Comparison of ENCODE assay signal across 8 cellular contexts in the genomic region with DNA sequence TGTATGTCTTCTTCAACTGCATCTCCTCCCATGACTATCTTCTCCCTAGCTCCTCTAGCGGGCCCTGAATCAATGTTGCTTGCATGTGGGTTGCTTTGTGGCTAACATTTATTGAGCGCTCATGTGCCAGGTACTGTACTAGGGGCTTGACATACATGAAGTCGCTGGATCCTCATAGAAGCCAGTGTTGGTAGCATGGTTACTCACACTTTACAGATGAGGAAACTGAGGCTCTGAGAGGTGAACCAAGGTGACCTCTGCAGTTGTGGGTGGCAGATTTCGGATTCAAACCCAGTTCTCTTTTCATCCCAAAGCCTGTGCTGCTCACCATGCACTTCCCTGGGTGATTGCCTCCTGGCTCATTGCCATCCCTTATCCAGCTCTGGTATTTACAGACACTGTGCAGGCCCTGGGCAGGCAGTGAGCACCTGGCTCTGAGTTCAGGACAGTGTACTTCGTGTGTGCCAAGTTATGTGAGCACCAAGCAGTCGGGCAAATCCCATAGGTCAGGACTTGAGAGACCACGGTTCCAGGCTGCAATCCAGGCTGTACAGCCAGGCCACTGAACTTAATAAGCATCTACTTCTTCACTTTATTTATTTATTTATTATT. TPM values are rescaled to one million over a fixed set of nuclear protein-coding genes. Genes with fewer than 3 reads are reported as not detected.
DNase-seq lines count a peak whose midpoint lies in the region; ATAC-seq, FAIRE-seq and TF ChIP-seq lines count a peak whose summit lies in the region.

No MANE protein-coding gene starts in this region.

- no peak overlapping the region for H3K27ac Mint-ChIP-seq in astrocyte (ENCODE audit: unreplicated experiment)

- peaks cover 31 to 56% (median 42%) of the 10 kb centered on the region in 11 experiments for H3K36me3 ChIP-seq in BLaER1 treated with 17β-estradiol and CSF1 and Interleukin-3, amounts not matched to agents 10 nM and 100 nM
- H3K36me3 ChIP-seq in astrocyte (ENCODE audit: insufficient read depth, low read length) (peaks cover 29% of the 10 kb centered on the region), kidney (ENCODE audit: control insufficient read depth in 1 of 2, insufficient read depth in 2 of 2, low read length in 2 of 2) (peaks cover 13 to 16% of the 10 kb centered on the region in 2 donors), testis (ENCODE audit: low read depth, missing control alignments) (no peaks in the 10 kb centered on the region)

- peaks cover 47% of the 10 kb centered on the region for H3K36me3 Mint-ChIP-seq in astrocyte (ENCODE audit: low read depth, unreplicated experiment)

- peak overlapping the region; percentile 87 to 100 (median 96) for H3K4me3 ChIP-seq in BLaER1 treated with 17β-estradiol and CSF1 and Interleukin-3, amounts not matched to agents 10 nM and 100 nM
- H3K4me3 ChIP-seq in astrocyte (ENCODE audit: insufficient read depth, low read depth, low read length) (peak overlapping the region; percentile 78), kidney (ENCODE audit: low read length in 2 of 2) (peak overlapping the region in 1 of 2 donors; percentile 91), testis (peak overlapping the region in 1 of 2 donors; percentile 96)

- peak overlapping the region; percentile 89 for H2AFZ ChIP-seq in astrocyte (ENCODE audit: low read depth, low read length)

- intact Hi-C loops in kidney (cut with DNase I) (no loop called here), testis (cut with DNase I; ENCODE audit: low total_unique reads) (no loop called here)

- in situ Hi-C loops in KBM-7 (cut with MboI; ENCODE audit: low pct_unique_long_range_greater_than_20kb, low sequenced_read_pairs), result no loop called here

- WGBS in testis, 2 donors, result 47 to 60% methylated on average over 7 of the region's 7 CpGs

- H4K20me1 ChIP-seq in BLaER1 treated with 17β-estradiol and CSF1 and Interleukin-3, amounts not matched to agents 10 nM and 100 nM, result peaks cover 34 to 35% (median 34%) of the 10 kb centered on the region in 11 experiments
- peaks cover 34% of the 10 kb centered on the region for H4K20me1 ChIP-seq in astrocyte (ENCODE audit: insufficient read depth, low read length)

- H3K9ac ChIP-seq in BLaER1 treated with 17β-estradiol and CSF1 and Interleukin-3, amounts not matched to agents 10 nM and 100 nM, result peak overlapping the region in 9 of 11 experiments; percentile 94 to 100 (median 98); a peak in 12 of 22 replicates
- H3K9ac ChIP-seq in astrocyte (ENCODE audit: low read length) (peak overlapping the region; percentile 96), kidney (ENCODE audit: low read length in 2 of 2) (peak overlapping the region; percentile 33 to 70)

- H3K4me1 Mint-ChIP-seq in astrocyte (ENCODE audit: low read depth, unreplicated experiment), result peaks cover 17% of the 10 kb centered on the region

- H3K9me3 ChIP-seq in BLaER1 treated with 17β-estradiol and CSF1 and Interleukin-3, amounts not matched to agents 10 nM and 100 nM (replicated peaks in 1 of 11), result peaks cover 0 to 11% (median 0%) of the 10 kb centered on the region in 11 experiments; a peak in 7 of 22 replicates
- no peaks in the 10 kb centered on the region for H3K9me3 ChIP-seq in astrocyte (ENCODE audit: insufficient read depth, low read depth, low read length)
- H3K9me3 ChIP-seq in kidney (ENCODE audit: control insufficient read depth in 1 of 2, low read length in 2 of 2), result no peaks in the 10 kb centered on the region
- H3K9me3 ChIP-seq in testis, result no peaks in the 10 kb centered on the region

- H3K4me2 ChIP-seq in BLaER1 treated with 17β-estradiol and CSF1 and Interleukin-3, amounts not matched to agents 10 nM and 100 nM, result peak overlapping the region; percentile 85 to 99 (median 91)
- H3K4me2 ChIP-seq in astrocyte (ENCODE audit: low read length), result peak overlapping the region; percentile 92

- peak overlapping the region; percentile 99 for H3K4me3 Mint-ChIP-seq in astrocyte (ENCODE audit: unreplicated experiment)

- peaks cover 5% of the 10 kb centered on the region for H3K9me3 Mint-ChIP-seq in astrocyte (ENCODE audit: unreplicated experiment)

- TF ChIP-seq CTCF in astrocyte (IDR thresholded peaks at IDR 0.05; ENCODE audit: insufficient read depth, low read depth, low read length), result no peak
- no peak for TF ChIP-seq CTCF in kidney (IDR thresholded peaks at IDR 0.05; ENCODE audit: borderline replicate concordance, extremely low read depth, insufficient read depth)
- TF ChIP-seq CTCF in testis (IDR thresholded peaks at IDR 0.05), result no peak

- H3K27me3 Mint-ChIP-seq in astrocyte (ENCODE audit: low read depth, unreplicated experiment), result no peaks in the 10 kb centered on the region

- no peak for TF ChIP-seq POLR2A in testis (IDR thresholded peaks at IDR 0.05)

- H3K4me1 ChIP-seq in BLaER1 treated with 17β-estradiol and CSF1 and Interleukin-3, amounts not matched to agents 10 nM and 100 nM, result peaks cover 32 to 68% (median 47%) of the 10 kb centered on the region in 10 experiments
- H3K4me1 ChIP-seq in astrocyte (ENCODE audit: insufficient read depth, low read length) (peaks cover 27% of the 10 kb centered on the region), kidney (ENCODE audit: control insufficient read depth in 1 of 2, insufficient read depth in 1 of 2, low read depth in 1 of 2, low read length in 2 of 2) (peaks cover 0 to 25% of the 10 kb centered on the region in 2 donors), testis (peaks cover 20% of the 10 kb centered on the region)

- H3K27ac ChIP-seq in BLaER1 treated with 17β-estradiol and CSF1 and Interleukin-3, amounts not matched to agents 10 nM and 100 nM, result peak overlapping the region in 2 of 11 experiments; percentile 93 to 97; a peak in 2 of 22 replicates
- H3K27ac ChIP-seq in astrocyte (ENCODE audit: low read depth, low read length) (no peak overlapping the region), kidney (ENCODE audit: low read depth in 2 of 2, low read length in 2 of 2) (no peak overlapping the region), testis (no peak overlapping the region)

- no peak for FAIRE-seq in astrocyte (lab: Jason Lieb, UNC)
- no peak for FAIRE-seq in kidney (lab: Jason Lieb, UNC)

- ATAC-seq in GM18873 (IDR thresholded peaks at IDR 0.05; ENCODE audit: low FRiP score, unreplicated experiment), result no peak

- DNase-seq in KBM-7, result peak; percentile 43
- peak; percentile 25 for DNase-seq in astrocyte (ENCODE audit: low read depth)
- peak; percentile 66 for DNase-seq in kidney
- peak; percentile 23 for DNase-seq in testis
- DNase-seq in effector CD4-positive, alpha-beta T cell, result no peak
- DNase-seq in mesenteric fat pad (ENCODE audit: low spot score), result no peak

- no peaks in the 10 kb centered on the region for H3K27me3 ChIP-seq in BLaER1 treated with 17β-estradiol and CSF1 and Interleukin-3, amounts not matched to agents 10 nM and 100 nM
- H3K27me3 ChIP-seq in astrocyte (ENCODE audit: insufficient read depth, low read length), result no peaks in the 10 kb centered on the region
- no peaks in the 10 kb centered on the region for H3K27me3 ChIP-seq in testis

- peaks cover 42% of the 10 kb centered on the region for H3K79me2 ChIP-seq in astrocyte (ENCODE audit: insufficient read depth, low read length)

RNA-seq across cellular contexts. Expression of gene LRSAM1, which starts 1.3 kb away (rescaled TPM):
- total RNA-seq in astrocyte, result 18.7 and 22.2 TPM in 2 replicates
- total RNA-seq in kidney, result 24.6 TPM
- polyA plus RNA-seq in kidney (ENCODE audit: insufficient read depth, low read depth, low replicate concordance), result 15.8 TPM
- 10 to 100 TPM; 20.5 to 22.0 TPM for total RNA-seq in testis
- polyA plus RNA-seq in testis (ENCODE audit: insufficient read depth, low read depth, low replicate concordance), result 9.9 TPM
- total RNA-seq in mesenteric fat pad, result 12.2 TPM

RNA-seq across cellular contexts. Expression of gene RPL12, which starts 1.4 kb away (rescaled TPM):
- total RNA-seq in astrocyte (1,037 and 1,189 TPM in 2 replicates), kidney (985 TPM), testis (100 to 1,000 TPM; 499 to 950 TPM), mesenteric fat pad (1,060 TPM)
- polyA plus RNA-seq in kidney (ENCODE audit: insufficient read depth, low read depth, low replicate concordance) (1,980 TPM), testis (ENCODE audit: insufficient read depth, low read depth, low replicate concordance) (1,237 TPM)

RNA-seq across cellular contexts. Expression of gene ZNF79, which starts 28.4 kb away (rescaled TPM):
- total RNA-seq in astrocyte (10.5 and 11.5 TPM in 2 replicates), kidney (9.1 TPM), testis (10 to 100 TPM; 19.5 to 24.5 TPM), mesenteric fat pad (6.1 TPM)
- polyA plus RNA-seq in kidney (ENCODE audit: insufficient read depth, low read depth, low replicate concordance) (2.1 TPM), testis (ENCODE audit: insufficient read depth, low read depth, low replicate concordance) (15.9 TPM)

RNA-seq across cellular contexts. Expression of gene SLC2A8, which starts 55.6 kb away (rescaled TPM):
- total RNA-seq in astrocyte, result 16.5 and 18.8 TPM in 2 replicates
- total RNA-seq in kidney, result 15.3 TPM
- polyA plus RNA-seq in kidney (ENCODE audit: insufficient read depth, low read depth, low replicate concordance), result 22.0 TPM
- 10 to 100 TPM; 62.7 to 68.6 TPM for total RNA-seq in testis
- 128 TPM for polyA plus RNA-seq in testis (ENCODE audit: insufficient read depth, low read depth, low replicate concordance)
- total RNA-seq in mesenteric fat pad, result 15.1 TPM

Comparison
In these comparisons a context has a peak if more than half of its experiments do, and no peak if none do; other contexts are left out.
1. DNase-seq: peak in KBM-7 (single experiment), astrocyte (single experiment), kidney (single experiment) and testis (single experiment); none in effector CD4-positive, alpha-beta T cell (single experiment) and mesenteric fat pad (single experiment).
2. Peak in every context shown above with its lines, with median percentiles within 50 percentile points of each other: H3K9ac ChIP-seq.